ENCODE assay signal across 8 cellular contexts in genomic region chr17:34926661-34927060, GRCh38.
"Had no signal": no experiment of that assay in that cellular context is flagged by ENCODE, and none has a peak within 500 bp of the region (broad histone marks: within the 10 kb centered on the region; RNA-seq: fewer than 3 reads in every experiment).

No MANE protein-coding gene starts in this region.

- H3K4me3 ChIP-seq: GM23248, HAP-1 had no signal

- H3K36me3 ChIP-seq: HAP-1 had no signal

- H3K9me3 ChIP-seq: HAP-1 had no signal

- H2AFZ ChIP-seq: GM23248 had no signal

- H3K27ac ChIP-seq: GM23248, HL-60 had no signal

- DNase-seq: GM23248, GOT3, H7, HFFc6 had no signal

- H3K9ac ChIP-seq: GM23248 had no signal

- H3K4me1 ChIP-seq: HAP-1 had no signal

- ATAC-seq: HCT116, HepG2 had no signal
